In genomic region chr4:112279025-112279881, GRCh38 we compare ENCODE assay signal across 8 cellular contexts. TPM values are rescaled to one million over a fixed set of nuclear protein-coding genes. Genes with fewer than 3 reads are reported as not detected.
DNase-seq lines count a peak whose midpoint lies in the region; ATAC-seq and TF ChIP-seq lines count a peak whose summit lies in the region.

No MANE protein-coding gene starts in this region.

- H3K27ac Mint-ChIP-seq in CD4-positive, alpha-beta T cell, result peak overlapping the region; percentile 87
- peak overlapping the region; percentile 61 for H3K27ac Mint-ChIP-seq in MCF 10A (ENCODE audit: low read depth, unreplicated experiment)

- TF ChIP-seq CTCF in CD4-positive, alpha-beta T cell (IDR thresholded peaks at IDR 0.05), result no peak
- TF ChIP-seq CTCF in MCF 10A (IDR thresholded peaks at IDR 0.05; ENCODE audit: unreplicated experiment), result no peak
- TF ChIP-seq CTCF in hepatocyte (IDR thresholded peaks at IDR 0.05; ENCODE audit: poor library complexity), result no peak

- DNase-seq in CD4-positive, alpha-beta T cell, result no peak
- peak; percentile 17 for DNase-seq in MCF 10A (ENCODE audit: unreplicated experiment)
- no peak for DNase-seq in hepatocyte (ENCODE audit: low spot score)
- no peak for DNase-seq in G401 (ENCODE audit: low spot score)
- DNase-seq in GM23248, result no peak
- no peak for DNase-seq in activated CD8-positive, alpha-beta memory T cell treated with anti-CD3 and anti-CD28 coated beads, Interleukin-2, amount 50 U/mL, for 4 hours

- peaks cover 11% of the 10 kb centered on the region for H3K4me1 ChIP-seq in hepatocyte (ENCODE audit: insufficient read depth)
- H3K4me1 ChIP-seq in GM23248 (ENCODE audit: insufficient read depth), result 0 out of 2 replicates have a peak, but pooled peaks cover 6% of the 10 kb centered on the region

- H3K36me3 ChIP-seq in hepatocyte (replicated peaks; ENCODE audit: insufficient read depth, low read depth), result no peaks in the 10 kb centered on the region
- H3K36me3 ChIP-seq in GM23248 (ENCODE audit: low read depth), result no peaks in the 10 kb centered on the region

- H2AFZ ChIP-seq in hepatocyte (no peak overlapping the region), GM23248 (no peak overlapping the region)

- H3K27me3 ChIP-seq in CD4-positive, alpha-beta T cell (ENCODE audit: control insufficient read depth, insufficient read depth, low read length), result no peaks in the 10 kb centered on the region
- H3K27me3 ChIP-seq in hepatocyte, result no peaks in the 10 kb centered on the region
- H3K27me3 ChIP-seq in GM23248 (replicated peaks; ENCODE audit: insufficient read depth), result no peaks in the 10 kb centered on the region

- peak overlapping the region; percentile 58 for H3K4me3 Mint-ChIP-seq in CD4-positive, alpha-beta T cell
- H3K4me3 Mint-ChIP-seq in MCF 10A (ENCODE audit: unreplicated experiment), result peak overlapping the region; percentile 67

- peaks cover 40% of the 10 kb centered on the region for H3K36me3 Mint-ChIP-seq in CD4-positive, alpha-beta T cell (ENCODE audit: low read depth)
- H3K36me3 Mint-ChIP-seq in MCF 10A (ENCODE audit: insufficient read depth, unreplicated experiment), result peaks cover 20% of the 10 kb centered on the region

- POLR2A ChIA-PET in CD4-positive, alpha-beta T cell (lab: Charles Lee), result interaction anchor here (2.3 kb wide), 1 partner anchor 9 kb away, joined by 5 read pairs; no protein-coding TSS in a partner anchor
- POLR2A ChIA-PET in MCF 10A (lab: Yijun Ruan, JAX), result interaction anchor here (0.7 to 5.1 kb wide), 11 partner anchors 8 to 179 kb away, joined by 3 to 48 read pairs (median 4); partner anchors contain the start of genes ALPK1, AP1AR and FAM241A

- CTCF ChIA-PET in CD4-positive, alpha-beta T cell (lab: Charles Lee), result interaction anchor here (0.7 to 1.7 kb wide), 2 partner anchors 10 to 22 kb away, joined by 3 read pairs; no protein-coding TSS in a partner anchor
- CTCF ChIA-PET in MCF 10A (lab: Yijun Ruan, JAX), result interaction anchor here (0.6 to 1.9 kb wide), 4 partner anchors 66 to 355 kb away, joined by 3 to 6 read pairs (median 4); no protein-coding TSS in a partner anchor

- H3K4me2 ChIP-seq in hepatocyte (no peak overlapping the region), GM23248 (ENCODE audit: unreplicated experiment) (no peak overlapping the region)

- no peaks in the 10 kb centered on the region for H3K9me3 ChIP-seq in CD4-positive, alpha-beta T cell (ENCODE audit: control insufficient read depth, low read length)
- H3K9me3 ChIP-seq in hepatocyte (ENCODE audit: low read depth) (no peaks in the 10 kb centered on the region), GM23248 (ENCODE audit: low read depth) (no peaks in the 10 kb centered on the region)

- H3F3A ChIP-seq in GM23248 (ENCODE audit: insufficient read depth), result peaks cover 3% of the 10 kb centered on the region

- in situ Hi-C loops in G401 (cut with HindIII; ENCODE audit: low sequenced_read_pairs), result no loop called here
- in situ Hi-C loops in GM23248 (cut with MboI), result no loop called here

- H3K4me1 Mint-ChIP-seq in CD4-positive, alpha-beta T cell (ENCODE audit: low read depth), result peaks cover 71% of the 10 kb centered on the region
- peaks cover 51% of the 10 kb centered on the region for H3K4me1 Mint-ChIP-seq in MCF 10A (ENCODE audit: insufficient read depth, unreplicated experiment)

- no peak overlapping the region for H3K4me3 ChIP-seq in hepatocyte
- no peak overlapping the region for H3K4me3 ChIP-seq in GM23248

- H3K9me2 ChIP-seq in hepatocyte (replicated peaks; ENCODE audit: insufficient read depth), result no peaks in the 10 kb centered on the region
- no peaks in the 10 kb centered on the region; the same call in 1 of the 2 replicates for H3K9me2 ChIP-seq in GM23248 (ENCODE audit: insufficient read depth)

- H3K9ac ChIP-seq in GM23248, result no peak overlapping the region

- peaks cover 2% of the 10 kb centered on the region for H3K9me3 Mint-ChIP-seq in CD4-positive, alpha-beta T cell
- H3K9me3 Mint-ChIP-seq in MCF 10A (ENCODE audit: unreplicated experiment), result no peaks in the 10 kb centered on the region

- no peaks in the 10 kb centered on the region for H3K27me3 Mint-ChIP-seq in CD4-positive, alpha-beta T cell
- no peaks in the 10 kb centered on the region for H3K27me3 Mint-ChIP-seq in MCF 10A (ENCODE audit: insufficient read depth, unreplicated experiment)

- H3K79me2 ChIP-seq in hepatocyte (peaks cover 39% of the 10 kb centered on the region), GM23248 (ENCODE audit: insufficient read depth) (peaks cover 41% of the 10 kb centered on the region)

- no peak overlapping the region for H3K27ac ChIP-seq in CD4-positive, alpha-beta T cell (ENCODE audit: low read depth, low read length)
- H3K27ac ChIP-seq in hepatocyte (no peak overlapping the region), GM23248 (no peak overlapping the region)

- WGBS in hepatocyte (ENCODE audit: low lambda C conversion rate, missing lambda C conversion rate), result 72% methylated on average over 10 of the region's 10 CpGs
- WGBS in GM23248 (ENCODE audit: low coverage in 1 of 2, low lambda C conversion rate in 2 of 2, missing lambda C conversion rate in 2 of 2), 2 experiments, result 93 to 94% methylated on average over 9 to 10 of the region's 10 CpGs

- ATAC-seq in CD4-positive, alpha-beta T cell (ENCODE audit: poor library complexity), result no peak
- peak; percentile 75 for ATAC-seq in GM19395 (IDR thresholded peaks at IDR 0.05; ENCODE audit: unreplicated experiment)
- peak; percentile 64 for ATAC-seq in HG03196 (IDR thresholded peaks at IDR 0.05; ENCODE audit: unreplicated experiment)

- intact Hi-C loops in CD4-positive, alpha-beta T cell (cut with DNase I, micrococcal nuclease), result no loop called here
- intact Hi-C loops in MCF 10A (cut with micrococcal nuclease), result no loop called here

- no TSS peak for BruUV-seq in MCF 10A (replicated peaks; lab: Mats Ljungman, UMichigan)

- no peaks in the 10 kb centered on the region for H4K20me1 ChIP-seq in hepatocyte (ENCODE audit: insufficient read depth, poor library complexity, severe bottlenecking)
- no peaks in the 10 kb centered on the region for H4K20me1 ChIP-seq in GM23248 (ENCODE audit: insufficient read depth)

RNA-seq across cellular contexts. Expression of gene TIFA, which starts 6.5 kb away (rescaled TPM):
- total RNA-seq in CD4-positive, alpha-beta T cell, result 10 to 100 TPM; 14.5 to 18.4 TPM
- total RNA-seq in MCF 10A (2022) (7.0 and 9.7 TPM in 2 replicates), hepatocyte (20.2 and 21.7 TPM in 2 replicates)
- polyA plus RNA-seq in hepatocyte (16.5 and 18.3 TPM in 2 replicates), GM23248 (2016; fragmentation: Nextera tagmentation; extraction: Ambion mirVana) (13.1 and 13.3 TPM in 2 replicates)
- 0.62 and 7.0 TPM in 2 replicates for total RNA-seq in G401 (2014; rRNA removed; shearing (Covaris generic))
- 5.9 and 22.8 TPM in 2 replicates for total RNA-seq in GM23248 (2014; rRNA removed; shearing (Covaris generic))

RNA-seq across cellular contexts. Expression of gene ALPK1, which starts 17.9 kb away (rescaled TPM):
- 1 to 10 TPM; 8.2 to 9.5 TPM for total RNA-seq in CD4-positive, alpha-beta T cell
- total RNA-seq in MCF 10A (2022) (20.3 and 41.0 TPM in 2 replicates), hepatocyte (14.8 and 16.6 TPM in 2 replicates)
- polyA plus RNA-seq in hepatocyte (6.2 and 7.1 TPM in 2 replicates), GM23248 (2016; fragmentation: Nextera tagmentation; extraction: Ambion mirVana) (7.3 and 7.7 TPM in 2 replicates)
- total RNA-seq in G401 (2014; rRNA removed; shearing (Covaris generic)), result not detected in 2 replicates
- 7.9 and 8.6 TPM in 2 replicates for total RNA-seq in GM23248 (2014; rRNA removed; shearing (Covaris generic))

RNA-seq across cellular contexts. Expression of gene AP1AR, which starts 47.7 kb away (rescaled TPM):
- total RNA-seq in CD4-positive, alpha-beta T cell, result 1 to 10 TPM; 3.7 to 4.8 TPM
- 38.4 and 39.7 TPM in 2 replicates for total RNA-seq in MCF 10A (2022)
- total RNA-seq in hepatocyte, result 36.8 and 48.1 TPM in 2 replicates
- polyA plus RNA-seq in hepatocyte, result 19.4 and 22.6 TPM in 2 replicates
- 25.0 and 34.6 TPM in 2 replicates for total RNA-seq in G401 (2014; rRNA removed; shearing (Covaris generic))
- 17.2 and 21.3 TPM in 2 replicates for total RNA-seq in GM23248 (2014; rRNA removed; shearing (Covaris generic))
- polyA plus RNA-seq in GM23248 (2016; fragmentation: Nextera tagmentation; extraction: Ambion mirVana), result 20.4 and 21.7 TPM in 2 replicates
